In genomic region chr9:137750007-137750406, GRCh38 we compare ENCODE assay signal across 2 cellular contexts.
TF ChIP-seq lines count a peak whose summit lies in the region.

No MANE protein-coding gene starts in this region.

TF ChIP-seq in IMR-90, 13 proteins besides CTCF, POLR2A, EP300 and RAD21:
- TF ChIP-seq MAFK (IDR thresholded peaks at IDR 0.05; ENCODE audit: low read depth, low read length), result peak; percentile 95
- no peak for TF ChIP-seq RCOR1 (IDR thresholded peaks at IDR 0.05; ENCODE audit: insufficient replicate concordance, low read length)
- TF ChIP-seq BHLHE40 (IDR thresholded peaks at IDR 0.05; ENCODE audit: low read depth, low read length), result no peak

TF ChIP-seq in H1, 55 proteins besides CTCF, POLR2A, EP300 and RAD21:
- TF ChIP-seq BRCA1 (IDR thresholded peaks at IDR 0.05; ENCODE audit: low read depth, low read length) (no peak), ATF2 (IDR thresholded peaks at IDR 0.05; ENCODE audit: low read length) (no peak), MAFK (IDR thresholded peaks at IDR 0.05; ENCODE audit: low read depth, low read length) (peak; percentile 44; the same call in 1 of the 2 replicates), SRF (IDR thresholded peaks at IDR 0.05; ENCODE audit: low read depth, low read length) (no peak), SIN3A (conservative IDR thresholded peaks at IDR 0.05 in 1 of 2, IDR thresholded peaks at IDR 0.05 in 1 of 2; ENCODE audit: low read depth in 1 of 2, low read length in 2 of 2) (no peak), TCF12 (IDR thresholded peaks at IDR 0.05; ENCODE audit: low read depth, low read length) (no peak)
